In the genomic region with DNA sequence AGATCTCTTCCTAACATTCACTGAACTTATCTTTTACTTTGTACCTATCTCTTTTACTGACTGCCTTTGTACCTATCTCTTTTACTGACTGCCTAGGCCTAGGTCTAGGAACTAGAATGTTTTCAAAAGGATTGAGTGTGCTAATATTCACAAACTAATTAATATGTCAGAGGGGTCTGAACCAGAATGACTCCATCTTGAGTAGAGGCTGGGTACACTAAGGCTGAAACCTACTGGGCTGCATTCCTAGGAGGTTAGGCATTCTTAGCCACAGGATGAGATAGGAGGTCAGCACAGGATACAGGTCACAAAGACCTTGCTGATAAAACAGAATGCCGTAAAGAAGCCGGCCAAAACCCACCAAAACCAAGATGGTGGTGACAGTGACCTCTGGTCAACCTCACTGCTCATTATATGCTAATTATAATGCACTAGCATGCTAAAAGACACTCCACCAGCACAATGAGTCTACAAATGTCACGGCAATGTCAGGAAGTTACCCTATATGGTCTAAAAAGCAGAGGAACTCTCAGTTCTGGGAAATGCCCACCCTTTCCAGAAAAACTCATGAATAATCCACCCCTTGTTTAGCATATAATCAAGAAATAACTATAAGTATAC, we compare ENCODE assay signal across 1 cellular context.
TF ChIP-seq lines count a peak whose summit lies in the region.

No MANE protein-coding gene starts in this region.

TF ChIP-seq in K562, 482 proteins besides CTCF, POLR2A, EP300 and RAD21 (continued from another document and continues in another):
- TF ChIP-seq KDM2B (CRISPR knock-in tag; IDR thresholded peaks at IDR 0.05) (peak; percentile 99), TCF3 (CRISPR knock-in tag; IDR thresholded peaks at IDR 0.05) (no peak), MCM5 (IDR thresholded peaks at IDR 0.05; ENCODE audit: low read depth) (no peak), RBM22 (IDR thresholded peaks at IDR 0.05; ENCODE audit: low read depth, low read length, poor library complexity, severe bottlenecking) (no peak), KLF1 (tag; IDR thresholded peaks at IDR 0.05) (peak; percentile 98), CHD2 (IDR thresholded peaks at IDR 0.05; ENCODE audit: low read depth, low read length) (no peak), ZNF830 (CRISPR knock-in tag; IDR thresholded peaks at IDR 0.05) (peak; percentile 98), ETV1 (tag; conservative IDR thresholded peaks at IDR 0.05; ENCODE audit: low read depth) (peak; percentile 98), ILF3 (IDR thresholded peaks at IDR 0.05; ENCODE audit: borderline replicate concordance) (no peak), NUFIP1 (IDR thresholded peaks at IDR 0.05; ENCODE audit: partially characterized antibody) (peak; percentile 97), LCOR (CRISPR knock-in tag; IDR thresholded peaks at IDR 0.05) (peak; percentile 67; the same call in 1 of the 2 replicates), TARDBP (IDR thresholded peaks at IDR 0.05) (no peak), ESRRB (CRISPR knock-in tag; IDR thresholded peaks at IDR 0.05; ENCODE audit: borderline replicate concordance) (peak; percentile 97), POLR2AphosphoS2 (IDR thresholded peaks at IDR 0.05; ENCODE audit: low read length) (no peak), ZNF785 (CRISPR knock-in tag; IDR thresholded peaks at IDR 0.05) (peak; percentile 95), BDP1 (IDR thresholded peaks at IDR 0.05; ENCODE audit: insufficient read depth, insufficient read length) (no peak), BRD9 (IDR thresholded peaks at IDR 0.05; ENCODE audit: low read depth, partially characterized antibody) (peak; percentile 55), FUS (optimal IDR thresholded peaks at IDR 0.05; ENCODE audit: low read depth, low read length) (no peak), POU5F1 (IDR thresholded peaks at IDR 0.05; ENCODE audit: borderline replicate concordance, low read depth, low read length, partially characterized antibody) (no peak), CBX3 (IDR thresholded peaks at IDR 0.05; ENCODE audit: borderline replicate concordance in 1 of 2, low read length in 2 of 2) (peak in 1 of 2 experiments; percentile 29; a peak in 1 of 3 replicates), RBBP5 (IDR thresholded peaks at IDR 0.05; ENCODE audit: borderline replicate concordance, insufficient read depth, low read length, poor library complexity, severe bottlenecking) (no peak), MTA2 (IDR thresholded peaks at IDR 0.05; ENCODE audit: low read depth) (peak; percentile 48; the same call in 1 of the 2 replicates), NFIC (IDR thresholded peaks at IDR 0.05) (0 out of 2 replicates have a peak, but pooled peaks have one; percentile 4), SAFB2 (IDR thresholded peaks at IDR 0.05; ENCODE audit: borderline replicate concordance, low read depth, low read length, severe bottlenecking) (no peak), FOSL1 (tag; conservative IDR thresholded peaks at IDR 0.05) (peak; percentile 93), NFRKB (IDR thresholded peaks at IDR 0.05; ENCODE audit: low read depth) (peak; percentile 93), GTF2F1 (IDR thresholded peaks at IDR 0.05; ENCODE audit: low read depth, low read length) (no peak), ZNF282 (CRISPR knock-in tag; IDR thresholded peaks at IDR 0.05) (no peak), ZNF354B (CRISPR knock-in tag; IDR thresholded peaks at IDR 0.05) (peak; percentile 99), ZNF764 (CRISPR knock-in tag; IDR thresholded peaks at IDR 0.05; ENCODE audit: low read depth) (peak; percentile 88), BHLHE40 (IDR thresholded peaks at IDR 0.05; ENCODE audit: low read length) (no peak), PURB (CRISPR knock-in tag; IDR thresholded peaks at IDR 0.05; ENCODE audit: low read depth) (no peak), ZNF41 (CRISPR knock-in tag; conservative IDR thresholded peaks at IDR 0.05) (peak; percentile 99), PPARD (CRISPR knock-in tag; IDR thresholded peaks at IDR 0.05) (peak; percentile 93), NFXL1 (CRISPR knock-in tag; IDR thresholded peaks at IDR 0.05) (peak; percentile 100)
- TF ChIP-seq, protein P1, sequence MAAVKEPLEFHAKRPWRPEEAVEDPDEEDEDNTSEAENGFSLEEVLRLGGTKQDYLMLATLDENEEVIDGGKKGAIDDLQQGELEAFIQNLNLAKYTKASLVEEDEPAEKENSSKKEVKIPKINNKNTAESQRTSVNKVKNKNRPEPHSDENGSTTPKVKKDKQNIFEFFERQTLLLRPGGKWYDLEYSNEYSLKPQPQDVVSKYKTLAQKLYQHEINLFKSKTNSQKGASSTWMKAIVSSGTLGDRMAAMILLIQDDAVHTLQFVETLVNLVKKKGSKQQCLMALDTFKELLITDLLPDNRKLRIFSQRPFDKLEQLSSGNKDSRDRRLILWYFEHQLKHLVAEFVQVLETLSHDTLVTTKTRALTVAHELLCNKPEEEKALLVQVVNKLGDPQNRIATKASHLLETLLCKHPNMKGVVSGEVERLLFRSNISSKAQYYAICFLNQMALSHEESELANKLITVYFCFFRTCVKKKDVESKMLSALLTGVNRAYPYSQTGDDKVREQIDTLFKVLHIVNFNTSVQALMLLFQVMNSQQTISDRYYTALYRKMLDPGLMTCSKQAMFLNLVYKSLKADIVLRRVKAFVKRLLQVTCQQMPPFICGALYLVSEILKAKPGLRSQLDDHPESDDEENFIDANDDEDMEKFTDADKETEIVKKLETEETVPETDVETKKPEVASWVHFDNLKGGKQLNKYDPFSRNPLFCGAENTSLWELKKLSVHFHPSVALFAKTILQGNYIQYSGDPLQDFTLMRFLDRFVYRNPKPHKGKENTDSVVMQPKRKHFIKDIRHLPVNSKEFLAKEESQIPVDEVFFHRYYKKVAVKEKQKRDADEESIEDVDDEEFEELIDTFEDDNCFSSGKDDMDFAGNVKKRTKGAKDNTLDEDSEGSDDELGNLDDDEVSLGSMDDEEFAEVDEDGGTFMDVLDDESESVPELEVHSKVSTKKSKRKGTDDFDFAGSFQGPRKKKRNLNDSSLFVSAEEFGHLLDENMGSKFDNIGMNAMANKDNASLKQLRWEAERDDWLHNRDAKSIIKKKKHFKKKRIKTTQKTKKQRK (IDR thresholded peaks at IDR 0.05; ENCODE audit: borderline replicate concordance, low read depth, low read length), result no peak
- TF ChIP-seq, protein P2, sequence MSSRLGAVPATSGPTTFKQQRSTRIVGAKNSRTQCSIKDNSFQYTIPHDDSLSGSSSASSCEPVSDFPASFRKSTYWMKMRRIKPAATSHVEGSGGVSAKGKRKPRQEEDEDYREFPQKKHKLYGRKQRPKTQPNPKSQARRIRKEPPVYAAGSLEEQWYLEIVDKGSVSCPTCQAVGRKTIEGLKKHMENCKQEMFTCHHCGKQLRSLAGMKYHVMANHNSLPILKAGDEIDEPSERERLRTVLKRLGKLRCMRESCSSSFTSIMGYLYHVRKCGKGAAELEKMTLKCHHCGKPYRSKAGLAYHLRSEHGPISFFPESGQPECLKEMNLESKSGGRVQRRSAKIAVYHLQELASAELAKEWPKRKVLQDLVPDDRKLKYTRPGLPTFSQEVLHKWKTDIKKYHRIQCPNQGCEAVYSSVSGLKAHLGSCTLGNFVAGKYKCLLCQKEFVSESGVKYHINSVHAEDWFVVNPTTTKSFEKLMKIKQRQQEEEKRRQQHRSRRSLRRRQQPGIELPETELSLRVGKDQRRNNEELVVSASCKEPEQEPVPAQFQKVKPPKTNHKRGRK (tag; IDR thresholded peaks at IDR 0.05), result no peak
- TF ChIP-seq, protein P3, sequence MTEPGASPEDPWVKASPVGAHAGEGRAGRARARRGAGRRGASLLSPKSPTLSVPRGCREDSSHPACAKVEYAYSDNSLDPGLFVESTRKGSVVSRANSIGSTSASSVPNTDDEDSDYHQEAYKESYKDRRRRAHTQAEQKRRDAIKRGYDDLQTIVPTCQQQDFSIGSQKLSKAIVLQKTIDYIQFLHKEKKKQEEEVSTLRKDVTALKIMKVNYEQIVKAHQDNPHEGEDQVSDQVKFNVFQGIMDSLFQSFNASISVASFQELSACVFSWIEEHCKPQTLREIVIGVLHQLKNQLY (CRISPR knock-in tag; conservative IDR thresholded peaks at IDR 0.05), result peak in 1 of 2 experiments; percentile 91; a peak in 1 of 4 replicates
- TF ChIP-seq, protein P4, sequence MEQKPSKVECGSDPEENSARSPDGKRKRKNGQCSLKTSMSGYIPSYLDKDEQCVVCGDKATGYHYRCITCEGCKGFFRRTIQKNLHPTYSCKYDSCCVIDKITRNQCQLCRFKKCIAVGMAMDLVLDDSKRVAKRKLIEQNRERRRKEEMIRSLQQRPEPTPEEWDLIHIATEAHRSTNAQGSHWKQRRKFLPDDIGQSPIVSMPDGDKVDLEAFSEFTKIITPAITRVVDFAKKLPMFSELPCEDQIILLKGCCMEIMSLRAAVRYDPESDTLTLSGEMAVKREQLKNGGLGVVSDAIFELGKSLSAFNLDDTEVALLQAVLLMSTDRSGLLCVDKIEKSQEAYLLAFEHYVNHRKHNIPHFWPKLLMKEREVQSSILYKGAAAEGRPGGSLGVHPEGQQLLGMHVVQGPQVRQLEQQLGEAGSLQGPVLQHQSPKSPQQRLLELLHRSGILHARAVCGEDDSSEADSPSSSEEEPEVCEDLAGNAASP (IDR thresholded peaks at IDR 0.05), result peak; percentile 68; the same call in 1 of the 2 replicates
- TF ChIP-seq, protein P5, sequence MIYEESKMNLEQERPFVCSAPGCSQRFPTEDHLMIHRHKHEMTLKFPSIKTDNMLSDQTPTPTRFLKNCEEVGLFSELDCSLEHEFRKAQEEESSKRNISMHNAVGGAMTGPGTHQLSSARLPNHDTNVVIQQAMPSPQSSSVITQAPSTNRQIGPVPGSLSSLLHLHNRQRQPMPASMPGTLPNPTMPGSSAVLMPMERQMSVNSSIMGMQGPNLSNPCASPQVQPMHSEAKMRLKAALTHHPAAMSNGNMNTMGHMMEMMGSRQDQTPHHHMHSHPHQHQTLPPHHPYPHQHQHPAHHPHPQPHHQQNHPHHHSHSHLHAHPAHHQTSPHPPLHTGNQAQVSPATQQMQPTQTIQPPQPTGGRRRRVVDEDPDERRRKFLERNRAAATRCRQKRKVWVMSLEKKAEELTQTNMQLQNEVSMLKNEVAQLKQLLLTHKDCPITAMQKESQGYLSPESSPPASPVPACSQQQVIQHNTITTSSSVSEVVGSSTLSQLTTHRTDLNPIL (CRISPR knock-in tag; IDR thresholded peaks at IDR 0.05), result peak; percentile 99
- TF ChIP-seq, protein P6, sequence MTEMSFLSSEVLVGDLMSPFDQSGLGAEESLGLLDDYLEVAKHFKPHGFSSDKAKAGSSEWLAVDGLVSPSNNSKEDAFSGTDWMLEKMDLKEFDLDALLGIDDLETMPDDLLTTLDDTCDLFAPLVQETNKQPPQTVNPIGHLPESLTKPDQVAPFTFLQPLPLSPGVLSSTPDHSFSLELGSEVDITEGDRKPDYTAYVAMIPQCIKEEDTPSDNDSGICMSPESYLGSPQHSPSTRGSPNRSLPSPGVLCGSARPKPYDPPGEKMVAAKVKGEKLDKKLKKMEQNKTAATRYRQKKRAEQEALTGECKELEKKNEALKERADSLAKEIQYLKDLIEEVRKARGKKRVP (CRISPR knock-in tag; IDR thresholded peaks at IDR 0.05), result peak; percentile 98
- TF ChIP-seq, protein P7, sequence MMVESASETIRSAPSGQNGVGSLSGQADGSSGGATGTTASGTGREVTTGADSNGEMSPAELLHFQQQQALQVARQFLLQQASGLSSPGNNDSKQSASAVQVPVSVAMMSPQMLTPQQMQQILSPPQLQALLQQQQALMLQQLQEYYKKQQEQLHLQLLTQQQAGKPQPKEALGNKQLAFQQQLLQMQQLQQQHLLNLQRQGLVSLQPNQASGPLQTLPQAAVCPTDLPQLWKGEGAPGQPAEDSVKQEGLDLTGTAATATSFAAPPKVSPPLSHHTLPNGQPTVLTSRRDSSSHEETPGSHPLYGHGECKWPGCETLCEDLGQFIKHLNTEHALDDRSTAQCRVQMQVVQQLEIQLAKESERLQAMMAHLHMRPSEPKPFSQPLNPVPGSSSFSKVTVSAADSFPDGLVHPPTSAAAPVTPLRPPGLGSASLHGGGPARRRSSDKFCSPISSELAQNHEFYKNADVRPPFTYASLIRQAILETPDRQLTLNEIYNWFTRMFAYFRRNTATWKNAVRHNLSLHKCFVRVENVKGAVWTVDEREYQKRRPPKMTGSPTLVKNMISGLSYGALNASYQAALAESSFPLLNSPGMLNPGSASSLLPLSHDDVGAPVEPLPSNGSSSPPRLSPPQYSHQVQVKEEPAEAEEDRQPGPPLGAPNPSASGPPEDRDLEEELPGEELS (CRISPR knock-in tag; IDR thresholded peaks at IDR 0.05; ENCODE audit: borderline replicate concordance), result no peak
- TF ChIP-seq, protein P8, sequence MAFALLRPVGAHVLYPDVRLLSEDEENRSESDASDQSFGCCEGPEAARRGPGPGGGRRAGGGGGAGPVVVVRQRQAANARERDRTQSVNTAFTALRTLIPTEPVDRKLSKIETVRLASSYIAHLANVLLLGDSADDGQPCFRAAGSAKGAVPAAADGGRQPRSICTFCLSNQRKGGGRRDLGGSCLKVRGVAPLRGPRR (CRISPR knock-in tag; IDR thresholded peaks at IDR 0.05), result peak; percentile 100
- TF ChIP-seq, protein P9, sequence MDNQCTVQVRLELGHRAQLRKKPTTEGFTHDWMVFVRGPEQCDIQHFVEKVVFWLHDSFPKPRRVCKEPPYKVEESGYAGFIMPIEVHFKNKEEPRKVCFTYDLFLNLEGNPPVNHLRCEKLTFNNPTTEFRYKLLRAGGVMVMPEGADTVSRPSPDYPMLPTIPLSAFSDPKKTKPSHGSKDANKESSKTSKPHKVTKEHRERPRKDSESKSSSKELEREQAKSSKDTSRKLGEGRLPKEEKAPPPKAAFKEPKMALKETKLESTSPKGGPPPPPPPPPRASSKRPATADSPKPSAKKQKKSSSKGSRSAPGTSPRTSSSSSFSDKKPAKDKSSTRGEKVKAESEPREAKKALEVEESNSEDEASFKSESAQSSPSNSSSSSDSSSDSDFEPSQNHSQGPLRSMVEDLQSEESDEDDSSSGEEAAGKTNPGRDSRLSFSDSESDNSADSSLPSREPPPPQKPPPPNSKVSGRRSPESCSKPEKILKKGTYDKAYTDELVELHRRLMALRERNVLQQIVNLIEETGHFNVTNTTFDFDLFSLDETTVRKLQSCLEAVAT (IDR thresholded peaks at IDR 0.05), result no peak; a peak in 1 of 4 replicates
- TF ChIP-seq, protein P10, sequence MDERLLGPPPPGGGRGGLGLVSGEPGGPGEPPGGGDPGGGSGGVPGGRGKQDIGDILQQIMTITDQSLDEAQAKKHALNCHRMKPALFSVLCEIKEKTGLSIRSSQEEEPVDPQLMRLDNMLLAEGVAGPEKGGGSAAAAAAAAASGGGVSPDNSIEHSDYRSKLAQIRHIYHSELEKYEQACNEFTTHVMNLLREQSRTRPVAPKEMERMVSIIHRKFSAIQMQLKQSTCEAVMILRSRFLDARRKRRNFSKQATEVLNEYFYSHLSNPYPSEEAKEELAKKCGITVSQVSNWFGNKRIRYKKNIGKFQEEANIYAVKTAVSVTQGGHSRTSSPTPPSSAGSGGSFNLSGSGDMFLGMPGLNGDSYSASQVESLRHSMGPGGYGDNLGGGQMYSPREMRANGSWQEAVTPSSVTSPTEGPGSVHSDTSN (CRISPR knock-in tag; IDR thresholded peaks at IDR 0.05; ENCODE audit: low read depth), result no peak
- TF ChIP-seq, protein P10 (tag; conservative IDR thresholded peaks at IDR 0.05; ENCODE audit: low read depth), result peak; percentile 93
